ENCODE assay signal across 7 cellular contexts in genomic region chrX:41010188-41010846, GRCh38.
DNase-seq lines count a peak whose midpoint lies in the region; ATAC-seq and TF ChIP-seq lines count a peak whose summit lies in the region.

No MANE protein-coding gene starts in this region.

- H3K9me3 Mint-ChIP-seq in activated T-helper 2 cell treated with anti-CD3 and anti-CD28 coated beads, Interferon-gamma antibody, Interleukin-2, Interleukin-4, amounts not matched to agents 10 μg/mL and 5 μg/mL and 100 μg/mL, durations not matched to agents 14 hours and 24 hours and 36 hours = peaks cover 4% of the 10 kb centered on the region
- H3K9me3 Mint-ChIP-seq in natural killer cell treated with Interleukin-12 subunit alpha and Interleukin-12 subunit beta and Interleukin-15 and Interleukin-18, amount 100 ng/mL, for 72 hours = no peaks in the 10 kb centered on the region

- H3K4me1 ChIP-seq in Peyer's patch (no peaks in the 10 kb centered on the region), stomach smooth muscle (ENCODE audit: control insufficient read depth, insufficient read depth, low read length) (peaks cover 3% of the 10 kb centered on the region)

- H3K27ac ChIP-seq in Peyer's patch (peak overlapping the region; percentile 14 to 92 (median 84)), stomach smooth muscle (ENCODE audit: low read length) (peak overlapping the region; percentile 46)

- DNase-seq in Peyer's patch (peak; percentile 46 to 81 (median 64)), fibroblast of pulmonary artery (ENCODE audit: low read depth) (peak; percentile 98), DMS79 treated with DMSO at 0.1 percent for 48 hours (lab: John Stamatoyannopoulos, UW) (no peak)
- DNase-seq in activated T-helper 2 cell treated with anti-CD3 and anti-CD28 coated beads, Interferon-gamma antibody, Interleukin-2, Interleukin-4, amounts not matched to agents 10 μg/mL and 5 μg/mL and 100 μg/mL, durations not matched to agents 14 hours and 24 hours and 36 hours (ENCODE audit: low spot score) = peak; percentile 52
- peak; percentile 80 for DNase-seq in natural killer cell treated with Interleukin-12 subunit alpha and Interleukin-12 subunit beta and Interleukin-15 and Interleukin-18, amount 100 ng/mL, for 72 hours (ENCODE audit: low spot score)

- peak; percentile 56 for ATAC-seq in GM21723 (IDR thresholded peaks at IDR 0.05; ENCODE audit: unreplicated experiment)
- peak; percentile 90 to 93 for ATAC-seq in natural killer cell treated with Interleukin-12 subunit alpha and Interleukin-12 subunit beta and Interleukin-15 and Interleukin-18, amount 100 ng/mL, for 72 hours

- peak overlapping the region; percentile 16 to 51 for H3K9ac ChIP-seq in stomach smooth muscle (ENCODE audit: low read length in 2 of 2)

- TF ChIP-seq CTCF in Peyer's patch (IDR thresholded peaks at IDR 0.05) (peak in 2 of 6 experiments; percentile 19), fibroblast of pulmonary artery (IDR thresholded peaks at IDR 0.05; ENCODE audit: low read length, missing control alignments) (peak; percentile 31)

- H3K4me3 Mint-ChIP-seq in activated T-helper 2 cell treated with anti-CD3 and anti-CD28 coated beads, Interferon-gamma antibody, Interleukin-2, Interleukin-4, amounts not matched to agents 10 μg/mL and 5 μg/mL and 100 μg/mL, durations not matched to agents 14 hours and 24 hours and 36 hours (ENCODE audit: low read depth) = peak overlapping the region; percentile 55
- H3K4me3 Mint-ChIP-seq in natural killer cell treated with Interleukin-12 subunit alpha and Interleukin-12 subunit beta and Interleukin-15 and Interleukin-18, amount 100 ng/mL, for 72 hours = peak overlapping the region; percentile 82

- H3K27me3 ChIP-seq in Peyer's patch (no peaks in the 10 kb centered on the region), stomach smooth muscle (ENCODE audit: control insufficient read depth in 1 of 2, insufficient read depth in 2 of 2, low read length in 2 of 2) (peaks cover 0 to 14% of the 10 kb centered on the region in 2 donors)

- H3K36me3 ChIP-seq in Peyer's patch (no peaks in the 10 kb centered on the region), stomach smooth muscle (ENCODE audit: control insufficient read depth in 2 of 2, insufficient read depth in 2 of 2, low read length in 2 of 2) (no peaks in the 10 kb centered on the region)

- no peaks in the 10 kb centered on the region for H3K36me3 Mint-ChIP-seq in activated T-helper 2 cell treated with anti-CD3 and anti-CD28 coated beads, Interferon-gamma antibody, Interleukin-2, Interleukin-4, amounts not matched to agents 10 μg/mL and 5 μg/mL and 100 μg/mL, durations not matched to agents 14 hours and 24 hours and 36 hours (ENCODE audit: low read depth)
- H3K36me3 Mint-ChIP-seq in natural killer cell treated with Interleukin-12 subunit alpha and Interleukin-12 subunit beta and Interleukin-15 and Interleukin-18, amount 100 ng/mL, for 72 hours = peaks cover 5% of the 10 kb centered on the region

- H3K4me3 ChIP-seq in Peyer's patch (peak overlapping the region; percentile 18 to 46 (median 26)), fibroblast of pulmonary artery (replicated peaks; ENCODE audit: low read depth, low read length) (peak overlapping the region; percentile 44), stomach smooth muscle (ENCODE audit: low read length in 2 of 2) (peak overlapping the region in 1 of 2 donors; percentile 57)

- peaks cover 22% of the 10 kb centered on the region for H3K4me1 Mint-ChIP-seq in activated T-helper 2 cell treated with anti-CD3 and anti-CD28 coated beads, Interferon-gamma antibody, Interleukin-2, Interleukin-4, amounts not matched to agents 10 μg/mL and 5 μg/mL and 100 μg/mL, durations not matched to agents 14 hours and 24 hours and 36 hours (ENCODE audit: low read depth)
- H3K4me1 Mint-ChIP-seq in natural killer cell treated with Interleukin-12 subunit alpha and Interleukin-12 subunit beta and Interleukin-15 and Interleukin-18, amount 100 ng/mL, for 72 hours (ENCODE audit: low read depth in 2 of 2) = peaks cover 30 to 34% of the 10 kb centered on the region in 2 donors

- H3K9me3 ChIP-seq in Peyer's patch = no peaks in the 10 kb centered on the region
- H3K9me3 ChIP-seq in stomach smooth muscle (ENCODE audit: control insufficient read depth in 2 of 2, low read length in 2 of 2) = no peaks in the 10 kb centered on the region

- intact Hi-C loops in activated T-helper 2 cell treated with anti-CD3 and anti-CD28 coated beads, Interferon-gamma antibody, Interleukin-2, Interleukin-4, amounts not matched to agents 10 μg/mL and 5 μg/mL and 100 μg/mL, durations not matched to agents 14 hours and 24 hours and 36 hours (cut with micrococcal nuclease) = loop anchor here (5.0 to 10.0 kb wide), 3 partner anchors 74 to 107 kb away; partner anchors contain the start of gene USP9X

- TF ChIP-seq POLR2A in Peyer's patch (IDR thresholded peaks at IDR 0.05) = peak; percentile 19 to 24

- H3K27ac Mint-ChIP-seq in activated T-helper 2 cell treated with anti-CD3 and anti-CD28 coated beads, Interferon-gamma antibody, Interleukin-2, Interleukin-4, amounts not matched to agents 10 μg/mL and 5 μg/mL and 100 μg/mL, durations not matched to agents 14 hours and 24 hours and 36 hours = peak overlapping the region; percentile 78
- H3K27ac Mint-ChIP-seq in natural killer cell treated with Interleukin-12 subunit alpha and Interleukin-12 subunit beta and Interleukin-15 and Interleukin-18, amount 100 ng/mL, for 72 hours = peak overlapping the region; percentile 93 to 95

- peaks cover 15% of the 10 kb centered on the region for H3K27me3 Mint-ChIP-seq in activated T-helper 2 cell treated with anti-CD3 and anti-CD28 coated beads, Interferon-gamma antibody, Interleukin-2, Interleukin-4, amounts not matched to agents 10 μg/mL and 5 μg/mL and 100 μg/mL, durations not matched to agents 14 hours and 24 hours and 36 hours (ENCODE audit: low read depth)
- H3K27me3 Mint-ChIP-seq in natural killer cell treated with Interleukin-12 subunit alpha and Interleukin-12 subunit beta and Interleukin-15 and Interleukin-18, amount 100 ng/mL, for 72 hours = peaks cover 0 to 24% of the 10 kb centered on the region in 2 donors
